12 cellular contexts compared by ENCODE assay signal in the genomic region with DNA sequence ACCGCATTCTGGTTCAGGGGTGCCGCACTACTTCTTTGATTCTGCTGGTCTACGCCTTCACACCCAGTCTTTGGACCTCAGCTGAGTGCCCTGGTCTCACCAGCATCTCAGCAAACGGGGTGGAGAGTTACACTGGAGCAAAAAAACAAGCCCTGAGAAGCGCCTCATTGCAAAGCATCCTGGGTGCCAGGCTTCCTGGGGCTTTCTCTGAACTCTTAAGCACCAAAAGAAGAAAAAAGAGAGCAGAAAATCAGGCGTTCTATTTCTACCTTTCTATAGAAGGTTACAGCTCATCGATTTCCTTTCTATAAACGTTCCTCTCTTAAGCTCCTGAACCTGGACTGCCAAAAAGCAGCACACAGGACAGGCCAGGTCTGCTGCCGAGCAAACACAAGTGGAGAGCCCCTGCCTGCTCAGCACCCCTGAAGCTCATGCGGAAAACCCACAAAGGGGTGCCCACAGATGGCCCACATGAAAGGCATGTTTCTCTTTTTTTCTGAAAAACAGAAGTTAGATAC.
DNase-seq lines count a peak whose midpoint lies in the region; ATAC-seq and TF ChIP-seq lines count a peak whose summit lies in the region.
"Had no signal": no experiment of that assay in that cellular context is flagged by ENCODE, and none has a peak within 500 bp of the region (broad histone marks: within the 10 kb centered on the region; RNA-seq: fewer than 3 reads in every experiment).

No MANE protein-coding gene starts in this region.

- intact Hi-C loops in uterus (cut with DNase I; ENCODE audit: low total_unique reads) = no loop called here

- peak; percentile 53 to 54 for DNase-seq in activated CD4-positive, alpha-beta T cell treated with anti-CD3 and anti-CD28 coated beads, Interleukin-2, amount 50 U/mL, for 4 hours
- peak; percentile 61 for DNase-seq in activated naive CD8-positive, alpha-beta T cell treated with anti-CD3 and anti-CD28 coated beads, Interleukin-2, amount 50 U/mL, for 24 hours
- peak; percentile 25 for DNase-seq in stimulated activated CD8-positive, alpha-beta memory T cell treated with anti-CD3 and anti-CD28 coated beads, Interleukin-12 subunit alpha, Interleukin-12 subunit beta, amount 100 ng/mL, for 4 hours (ENCODE audit: low read depth)
- DNase-seq in HPDE6-E6E7 (ENCODE audit: extremely low spot score) (no peak), DMS53 (lab: John Stamatoyannopoulos, UW) (no peak), uterus (no peak)
- DNase-seq: Calu3, cerebellar nuclear complex, heart left ventricle, NCI-H524 treated with DMSO at 0.1 percent for 48 hours had no signal

- peak; percentile 65 for ATAC-seq in HG02610 (IDR thresholded peaks at IDR 0.05; ENCODE audit: unreplicated experiment)
- peak; percentile 89 for ATAC-seq in activated naive CD8-positive, alpha-beta T cell treated with anti-CD3 and anti-CD28 coated beads, Interleukin-2, amount 50 U/mL, for 24 hours
- ATAC-seq in gastroesophageal sphincter = no peak

- H3K27me3 Mint-ChIP-seq in activated naive CD8-positive, alpha-beta T cell treated with anti-CD3 and anti-CD28 coated beads, Interleukin-2, amount 50 U/mL, for 24 hours = no peaks in the 10 kb centered on the region

- H3K36me3 ChIP-seq in gastroesophageal sphincter = peaks cover 0 to 82% of the 10 kb centered on the region in 2 donors
- H3K36me3 ChIP-seq in uterus = no peaks in the 10 kb centered on the region

- TF ChIP-seq EP300 in gastroesophageal sphincter (IDR thresholded peaks at IDR 0.05) = no peak

- H3K36me3 Mint-ChIP-seq in activated naive CD8-positive, alpha-beta T cell treated with anti-CD3 and anti-CD28 coated beads, Interleukin-2, amount 50 U/mL, for 24 hours (ENCODE audit: low read depth) = peaks cover 89% of the 10 kb centered on the region

- H3K4me3 Mint-ChIP-seq in activated naive CD8-positive, alpha-beta T cell treated with anti-CD3 and anti-CD28 coated beads, Interleukin-2, amount 50 U/mL, for 24 hours = peak overlapping the region; percentile 77

- H3K4me1 ChIP-seq in gastroesophageal sphincter (no peaks in the 10 kb centered on the region), uterus (no peaks in the 10 kb centered on the region)

- TF ChIP-seq CTCF in gastroesophageal sphincter (IDR thresholded peaks at IDR 0.05) (no peak), uterus (IDR thresholded peaks at IDR 0.05) (no peak)

- H3K27ac ChIP-seq in gastroesophageal sphincter = no peak overlapping the region
- no peak overlapping the region for H3K27ac ChIP-seq in uterus

- peaks cover 29% of the 10 kb centered on the region for H3K9me3 Mint-ChIP-seq in activated naive CD8-positive, alpha-beta T cell treated with anti-CD3 and anti-CD28 coated beads, Interleukin-2, amount 50 U/mL, for 24 hours

- H3K4me1 Mint-ChIP-seq in activated naive CD8-positive, alpha-beta T cell treated with anti-CD3 and anti-CD28 coated beads, Interleukin-2, amount 50 U/mL, for 24 hours = peaks cover 76% of the 10 kb centered on the region

- 78 to 89% methylated on average over 6 to 7 of the region's 10 CpGs for WGBS in gastroesophageal sphincter (ENCODE audit: low coverage in 1 of 2), 2 donors

- no peak for TF ChIP-seq POLR2A in gastroesophageal sphincter (IDR thresholded peaks at IDR 0.05)
- no peak for TF ChIP-seq POLR2A in uterus (IDR thresholded peaks at IDR 0.05)

- H3K4me3 ChIP-seq in gastroesophageal sphincter (no peak overlapping the region), uterus (no peak overlapping the region)
- H3K4me3 ChIP-seq: heart left ventricle had no signal

- H3K27me3 ChIP-seq in gastroesophageal sphincter (no peaks in the 10 kb centered on the region), uterus (no peaks in the 10 kb centered on the region)
- H3K27me3 ChIP-seq: heart left ventricle had no signal

- H3K9me3 ChIP-seq in gastroesophageal sphincter (peaks cover 0 to 8% (median 0%) of the 10 kb centered on the region in 3 donors), uterus (no peaks in the 10 kb centered on the region)

- H3K27ac Mint-ChIP-seq in activated naive CD8-positive, alpha-beta T cell treated with anti-CD3 and anti-CD28 coated beads, Interleukin-2, amount 50 U/mL, for 24 hours = peak overlapping the region; percentile 97

Comparison
In these comparisons a context has a peak if more than half of its experiments do, and no peak if none do; other contexts are left out.
1. DNase-seq: peak in activated CD4-positive, alpha-beta T cell treated with anti-CD3 and anti-CD28 coated beads, Interleukin-2, amount 50 U/mL, for 4 hours (2 of 2), activated naive CD8-positive, alpha-beta T cell treated with anti-CD3 and anti-CD28 coated beads, Interleukin-2, amount 50 U/mL, for 24 hours (single experiment) and stimulated activated CD8-positive, alpha-beta memory T cell treated with anti-CD3 and anti-CD28 coated beads, Interleukin-12 subunit alpha, Interleukin-12 subunit beta, amount 100 ng/mL, for 4 hours (single experiment); none in HPDE6-E6E7 (single experiment), DMS53 (single experiment) and uterus (0 of 2).